ENCODE assay signal across 19 cellular contexts in genomic region chr14:61482348-61483206, GRCh38.
DNase-seq lines count a peak whose midpoint lies in the region; ATAC-seq, FAIRE-seq and TF ChIP-seq lines count a peak whose summit lies in the region.
"Had no signal": no experiment of that assay in that cellular context is flagged by ENCODE, and none has a peak within 500 bp of the region (broad histone marks: within the 10 kb centered on the region; RNA-seq: fewer than 3 reads in every experiment).

No MANE protein-coding gene starts in this region.

- ATAC-seq in GM21381 (IDR thresholded peaks at IDR 0.05; ENCODE audit: unreplicated experiment) = no peak
- ATAC-seq: heart left ventricle, Panc1 had no signal

- no peak for FAIRE-seq in D721Med (lab: Jason Lieb, UNC)
- FAIRE-seq: endothelial cell of umbilical vein had no signal

- H3K4me1 Mint-ChIP-seq in activated naive CD8-positive, alpha-beta T cell treated with anti-CD3 and anti-CD28 coated beads for 36 hours = peaks cover 89% of the 10 kb centered on the region

- H3K36me3 Mint-ChIP-seq in activated naive CD8-positive, alpha-beta T cell treated with anti-CD3 and anti-CD28 coated beads for 36 hours = peaks cover 75% of the 10 kb centered on the region

- DNase-seq in NCI-H2196 (lab: John Stamatoyannopoulos, UW; ENCODE audit: unreplicated experiment) (peak; percentile 38), NCI-H2196 treated with DMSO at 0.1 percent for 48 hours (lab: John Stamatoyannopoulos, UW; ENCODE audit: unreplicated experiment) (no peak), D721Med (ENCODE audit: insufficient read length, low spot score) (no peak), myocyte (ENCODE audit: low read depth) (peak; percentile 33), globus pallidus (ENCODE audit: low spot score) (no peak), D341Med (ENCODE audit: low spot score) (no peak)
- no peak for DNase-seq in activated naive CD8-positive, alpha-beta T cell treated with anti-CD3 and anti-CD28 coated beads for 36 hours
- DNase-seq: 8988T; activated CD4-positive, alpha-beta T cell treated with anti-CD3 and anti-CD28 coated beads for 4 hours; COR-L47; heart left ventricle; NCI-H187; NCI-H524 treated with DMSO at 0.1 percent for 48 hours; nephron progenitor cell; retina; stimulated activated CD4-positive, alpha-beta T cell treated with anti-CD3 and anti-CD28 coated beads, Interleukin-2, amount 100 ng/mL, for 48 hours had no signal

- no peaks in the 10 kb centered on the region for H3K27me3 Mint-ChIP-seq in activated naive CD8-positive, alpha-beta T cell treated with anti-CD3 and anti-CD28 coated beads for 36 hours

- no peak overlapping the region for H3K4me3 Mint-ChIP-seq in activated naive CD8-positive, alpha-beta T cell treated with anti-CD3 and anti-CD28 coated beads for 36 hours
- H3K4me3 Mint-ChIP-seq: nephron progenitor cell had no signal

- TF ChIP-seq CTCF in D721Med (IDR thresholded peaks at IDR 0.05; ENCODE audit: insufficient read depth, missing control alignments) = peak; percentile 5

- H3K27ac Mint-ChIP-seq in activated naive CD8-positive, alpha-beta T cell treated with anti-CD3 and anti-CD28 coated beads for 36 hours = peak overlapping the region; percentile 93
- H3K27ac Mint-ChIP-seq: nephron progenitor cell had no signal

- H3K9me3 Mint-ChIP-seq in activated naive CD8-positive, alpha-beta T cell treated with anti-CD3 and anti-CD28 coated beads for 36 hours = no peaks in the 10 kb centered on the region
- H3K9me3 Mint-ChIP-seq: nephron progenitor cell had no signal

Comparison
In these comparisons a context has a peak if more than half of its experiments do, and no peak if none do; other contexts are left out.
1. DNase-seq: peak in NCI-H2196 (single experiment) and myocyte (single experiment); none in NCI-H2196 treated with DMSO at 0.1 percent for 48 hours (single experiment), D721Med (single experiment), activated naive CD8-positive, alpha-beta T cell treated with anti-CD3 and anti-CD28 coated beads for 36 hours (single experiment), globus pallidus (single experiment) and D341Med (single experiment).